ENCODE assay signal across 15 cellular contexts in the genomic region with DNA sequence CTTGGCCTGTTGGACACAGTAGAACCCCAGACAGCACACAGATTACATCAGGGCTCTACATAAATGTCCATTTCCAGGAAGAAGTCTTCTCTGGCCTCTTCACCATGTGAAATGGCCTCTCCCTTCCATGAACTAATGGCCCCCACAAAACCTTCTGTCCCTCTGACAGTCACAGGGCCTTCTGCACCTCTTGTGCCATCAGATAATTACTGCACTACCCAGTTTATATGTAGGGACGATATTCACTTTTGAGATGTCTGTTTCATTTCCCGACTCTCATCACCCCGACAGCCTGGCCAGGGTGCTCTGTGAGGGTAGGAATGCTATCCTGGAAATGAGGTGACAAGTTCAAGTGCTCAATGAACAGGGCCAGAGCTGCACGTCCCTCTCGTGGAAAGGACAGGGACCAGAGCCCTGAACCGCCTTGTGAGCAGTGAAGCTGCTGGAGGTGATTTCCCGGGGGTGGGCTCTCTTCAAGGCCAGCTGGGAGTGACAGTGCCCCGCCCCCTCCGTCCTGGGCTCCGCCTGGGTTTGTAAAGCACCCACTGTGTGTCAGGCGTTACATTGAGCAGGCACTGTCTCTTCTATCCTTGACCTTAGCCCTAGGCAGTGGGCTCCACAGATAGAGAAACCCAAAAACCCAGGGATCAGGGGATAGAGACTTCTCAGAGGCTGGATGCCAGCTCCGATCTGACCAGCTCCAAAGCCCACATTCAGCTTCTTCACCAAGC. TPM values are rescaled to one million over a fixed set of nuclear protein-coding genes. Genes with fewer than 3 reads are reported as not detected.
DNase-seq lines count a peak whose midpoint lies in the region; ATAC-seq and TF ChIP-seq lines count a peak whose summit lies in the region.
"Had no signal": no experiment of that assay in that cellular context is flagged by ENCODE, and none has a peak within 500 bp of the region (broad histone marks: within the 10 kb centered on the region; RNA-seq: fewer than 3 reads in every experiment).

No MANE protein-coding gene starts in this region.

- no peak for ATAC-seq in HG02870 (IDR thresholded peaks at IDR 0.05; ENCODE audit: unreplicated experiment)
- ATAC-seq: Panc1 had no signal

- H2BK120ac ChIP-seq in neuronal stem cell (ENCODE audit: low read depth, low read length), result no peak overlapping the region

- no peak overlapping the region for H4K8ac ChIP-seq in neuronal stem cell (ENCODE audit: low read depth, low read length)

- no peaks in the 10 kb centered on the region for H3K9me2 ChIP-seq in PC-9 (ENCODE audit: insufficient read depth)

- H2BK5ac ChIP-seq in neuronal stem cell (ENCODE audit: low read length), result no peak overlapping the region

- TF ChIP-seq CTCF in PC-9 (conservative IDR thresholded peaks at IDR 0.05) (no peak), endothelial cell (IDR thresholded peaks at IDR 0.05; ENCODE audit: unreplicated experiment) (no peak), A673 (conservative IDR thresholded peaks at IDR 0.05; ENCODE audit: low read depth, low read length) (no peak)

- no peaks in the 10 kb centered on the region for H4K20me1 ChIP-seq in PC-9 (ENCODE audit: insufficient read depth)

- peak overlapping the region; percentile 83 for H2BK15ac ChIP-seq in neuronal stem cell (ENCODE audit: low read length)

- BruUV-seq in PC-9 (replicated peaks; lab: Mats Ljungman, UMichigan) (no TSS peak), A673 (replicated peaks; lab: Mats Ljungman, UMichigan) (no TSS peak)

- peaks cover 27% of the 10 kb centered on the region for H3K27me3 Mint-ChIP-seq in activated CD4-positive, alpha-beta T cell treated with anti-CD3 and anti-CD28 coated beads, Interleukin-2, amount 10 ng/mL, durations not matched to agents 24 days and 14 days
- H3K27me3 Mint-ChIP-seq in endothelial cell (ENCODE audit: unreplicated experiment), result peaks cover 17% of the 10 kb centered on the region

- no peak overlapping the region for H3K4ac ChIP-seq in neuronal stem cell (ENCODE audit: low read length)

- no peak overlapping the region for H3K27ac ChIP-seq in PC-9
- no peak overlapping the region for H3K27ac ChIP-seq in neuronal stem cell (replicated peaks; ENCODE audit: low read length)
- H3K27ac ChIP-seq in A673 (ENCODE audit: low read depth, low read length, poor library complexity, severe bottlenecking), result no peak overlapping the region
- H3K27ac ChIP-seq: hepatocyte had no signal

- H3K9ac ChIP-seq in neuronal stem cell (ENCODE audit: low read depth, low read length, poor library complexity), result no peak overlapping the region

- peak overlapping the region; percentile 80 for H3K23ac ChIP-seq in neuronal stem cell (ENCODE audit: low read depth, low read length, poor library complexity)

- intact Hi-C loops in activated CD4-positive, alpha-beta T cell treated with anti-CD3 and anti-CD28 coated beads, Interleukin-2, amount 10 ng/mL, durations not matched to agents 24 days and 14 days (cut with micrococcal nuclease), result loop anchor here (5.0 to 10.0 kb wide), 5 partner anchors 118 to 1392 kb away; a partner anchor contains a TSS
- intact Hi-C loops in PC-9 (cut with micrococcal nuclease; ENCODE audit: unreplicated experiment), result loop anchor here (5.0 kb wide), 1 partner anchor 58 kb away; no protein-coding TSS in a partner anchor
- intact Hi-C loops in A673 (cut with micrococcal nuclease; ENCODE audit: unreplicated experiment), result no loop called here

- H3K36me3 Mint-ChIP-seq in activated CD4-positive, alpha-beta T cell treated with anti-CD3 and anti-CD28 coated beads, Interleukin-2, amount 10 ng/mL, durations not matched to agents 24 days and 14 days (ENCODE audit: low read depth), result peaks cover 18% of the 10 kb centered on the region
- H3K36me3 Mint-ChIP-seq in endothelial cell (ENCODE audit: low read depth, unreplicated experiment), result peaks cover 13% of the 10 kb centered on the region

- H2BK12ac ChIP-seq in neuronal stem cell (ENCODE audit: low read length), result no peak overlapping the region

- H3K14ac ChIP-seq in neuronal stem cell (ENCODE audit: low read length), result no peak overlapping the region

- peak overlapping the region; percentile 95 for H3K27ac Mint-ChIP-seq in activated CD4-positive, alpha-beta T cell treated with anti-CD3 and anti-CD28 coated beads, Interleukin-2, amount 10 ng/mL, durations not matched to agents 24 days and 14 days
- H3K27ac Mint-ChIP-seq in endothelial cell (ENCODE audit: unreplicated experiment), result no peak overlapping the region

- H2AFZ ChIP-seq in PC-9 (no peak overlapping the region), neuronal stem cell (ENCODE audit: low read length) (peak overlapping the region; percentile 91)
- H2AFZ ChIP-seq: hepatocyte had no signal

- peaks cover 36% of the 10 kb centered on the region for H3K27me3 ChIP-seq in PC-9 (ENCODE audit: insufficient read depth, low read depth)
- H3K27me3 ChIP-seq in neuronal stem cell (ENCODE audit: control insufficient read depth in 3 of 3, insufficient read depth in 3 of 3, low read depth in 1 of 3, low read length in 3 of 3), result peaks cover 4 to 64% (median 33%) of the 10 kb centered on the region in 3 experiments
- H3K27me3 ChIP-seq in A673 (replicated peaks; ENCODE audit: insufficient read depth, low read depth, low read length, poor library complexity), result peaks cover 19% of the 10 kb centered on the region

- H3F3A ChIP-seq in PC-9 (ENCODE audit: insufficient read depth, low read depth), result no peaks in the 10 kb centered on the region

- peak overlapping the region; percentile 47 for H2AK5ac ChIP-seq in neuronal stem cell (ENCODE audit: low read depth, low read length)

- no peaks in the 10 kb centered on the region for H3K79me1 ChIP-seq in neuronal stem cell (ENCODE audit: low read depth, low read length)

- no CpG with 5 or more reads among the region's 12 CpGs for WGBS in neuronal stem cell (ENCODE audit: extremely low coverage in 2 of 2, insufficient read length in 2 of 2, insufficient replicate concordance in 1 of 2), 2 donors

- no peak for DNase-seq in activated CD4-positive, alpha-beta T cell treated with anti-CD3 and anti-CD28 coated beads, Interleukin-2, amount 10 ng/mL, durations not matched to agents 24 days and 14 days
- no peak for DNase-seq in activated CD4-positive, alpha-beta T cell treated with anti-CD3 and anti-CD28 coated beads for 48 hours
- DNase-seq in PC-9 (no peak), endothelial cell (ENCODE audit: low spot score) (no peak), neuronal stem cell (ENCODE audit: low spot score) (no peak), cerebellum (ENCODE audit: low spot score) (no peak), A673 (ENCODE audit: low spot score) (no peak)
- DNase-seq: Calu3; NCI-H187; NCI-H526; stimulated activated CD4-positive, alpha-beta T cell treated with anti-CD3 and anti-CD28 coated beads, Interleukin-12 subunit alpha, Interleukin-12 subunit beta, amount 100 ng/mL, for 4 hours had no signal

- H3K79me2 ChIP-seq in PC-9 (ENCODE audit: low read depth), result no peaks in the 10 kb centered on the region
- H3K79me2 ChIP-seq: hepatocyte had no signal

- H3K4me3 Mint-ChIP-seq in activated CD4-positive, alpha-beta T cell treated with anti-CD3 and anti-CD28 coated beads, Interleukin-2, amount 10 ng/mL, durations not matched to agents 24 days and 14 days, result peak overlapping the region; percentile 91
- peak overlapping the region; percentile 82 for H3K4me3 Mint-ChIP-seq in endothelial cell (ENCODE audit: unreplicated experiment)

- CTCF ChIA-PET in PC-9 (lab: Charles Lee) (no interaction called here), A673 (lab: Charles Lee) (no interaction called here)

- H3K36me3 ChIP-seq in PC-9 (ENCODE audit: low read depth), result no peaks in the 10 kb centered on the region
- H3K36me3 ChIP-seq in neuronal stem cell (replicated peaks in 1 of 2; ENCODE audit: control insufficient read depth in 2 of 2, insufficient read depth in 2 of 2, low read length in 2 of 2), result no peaks in the 10 kb centered on the region
- no peaks in the 10 kb centered on the region for H3K36me3 ChIP-seq in A673 (ENCODE audit: insufficient read depth, low read length, poor library complexity, severe bottlenecking)

- H3K4me3 ChIP-seq in PC-9 (no peak overlapping the region), neuronal stem cell (ENCODE audit: low read length in 2 of 2) (no peak overlapping the region), A673 (ENCODE audit: low read depth, low read length, poor library complexity, severe bottlenecking) (no peak overlapping the region)
- H3K4me3 ChIP-seq: hepatocyte had no signal

- H3K9me3 ChIP-seq in PC-9 (ENCODE audit: insufficient read depth, low read depth) (no peaks in the 10 kb centered on the region), neuronal stem cell (replicated peaks in 1 of 2; ENCODE audit: control insufficient read depth in 2 of 2, insufficient read depth in 1 of 2, low read depth in 1 of 2, low read length in 2 of 2) (peaks cover 0 to 2% of the 10 kb centered on the region in 2 donors), A673 (ENCODE audit: low read depth, low read length, poor library complexity, severe bottlenecking) (no peaks in the 10 kb centered on the region)

- no peak overlapping the region for H4K91ac ChIP-seq in neuronal stem cell (ENCODE audit: low read depth, low read length, poor library complexity)

- peaks cover 21% of the 10 kb centered on the region for H3K4me1 Mint-ChIP-seq in activated CD4-positive, alpha-beta T cell treated with anti-CD3 and anti-CD28 coated beads, Interleukin-2, amount 10 ng/mL, durations not matched to agents 24 days and 14 days
- peaks cover 23% of the 10 kb centered on the region for H3K4me1 Mint-ChIP-seq in endothelial cell (ENCODE audit: unreplicated experiment)

- H3K18ac ChIP-seq in neuronal stem cell (ENCODE audit: low read length), result no peak overlapping the region

- no peaks in the 10 kb centered on the region for H3K9me3 Mint-ChIP-seq in activated CD4-positive, alpha-beta T cell treated with anti-CD3 and anti-CD28 coated beads, Interleukin-2, amount 10 ng/mL, durations not matched to agents 24 days and 14 days
- no peaks in the 10 kb centered on the region for H3K9me3 Mint-ChIP-seq in endothelial cell (ENCODE audit: unreplicated experiment)

- H3K4me1 ChIP-seq in PC-9 (replicated peaks; ENCODE audit: insufficient read depth) (no peaks in the 10 kb centered on the region), neuronal stem cell (ENCODE audit: control insufficient read depth in 2 of 2, insufficient read depth in 1 of 2, low read depth in 1 of 2, low read length in 2 of 2) (peaks cover 11 to 35% of the 10 kb centered on the region in 2 donors), A673 (ENCODE audit: insufficient read depth, low read length, poor library complexity, severe bottlenecking) (peaks cover 11% of the 10 kb centered on the region)

- POLR2A ChIA-PET in PC-9 (lab: Charles Lee; ENCODE audit: unreplicated experiment) (no interaction called here), A673 (lab: Charles Lee; ENCODE audit: low non-redundant PET) (no interaction called here)

- 0 out of 2 replicates have a peak overlapping the region, but pooled peaks have one; percentile 65 for H3K4me2 ChIP-seq in PC-9
- H3K4me2 ChIP-seq in neuronal stem cell (ENCODE audit: insufficient read depth, low read length, poor library complexity, severe bottlenecking), result no peak overlapping the region
- H3K4me2 ChIP-seq: hepatocyte had no signal

RNA-seq across cellular contexts. Expression of a gene that starts 3.1 kb away (rescaled TPM):
- total RNA-seq in activated CD4-positive, alpha-beta T cell treated with anti-CD3 and anti-CD28 coated beads, Interleukin-2, amount 10 ng/mL, durations not matched to agents 24 days and 14 days, result 51.6 and 55.1 TPM in 2 replicates
- total RNA-seq in PC-9 (2021), result 1.3 and 1.6 TPM in 2 replicates
- total RNA-seq in endothelial cell (ENCODE audit: unreplicated experiment), result 73.4 TPM
- polyA plus RNA-seq in neuronal stem cell (2013, experiment 1 of 2), result 2.7 TPM
- polyA plus RNA-seq in neuronal stem cell (2013, experiment 2 of 2), result 2.5 TPM
- total RNA-seq in cerebellum, result 1.7 TPM
- total RNA-seq in A673 (2021), result 0.84 and 1.7 TPM in 2 replicates
- total RNA-seq: Calu3 had no signal
- polyA plus RNA-seq: hepatocyte had no signal

RNA-seq across cellular contexts. Expression of a gene that starts 10.2 kb away (rescaled TPM):
- not detected in 2 replicates for total RNA-seq in activated CD4-positive, alpha-beta T cell treated with anti-CD3 and anti-CD28 coated beads, Interleukin-2, amount 10 ng/mL, durations not matched to agents 24 days and 14 days
- total RNA-seq in PC-9 (2021) (not detected in 2 replicates), endothelial cell (ENCODE audit: unreplicated experiment) (4.9 TPM), cerebellum (6.6 TPM), A673 (2021) (not detected in 2 replicates)
- polyA plus RNA-seq in neuronal stem cell (2013, experiment 1 of 2), result 4.2 TPM
- 4.1 TPM for polyA plus RNA-seq in neuronal stem cell (2013, experiment 2 of 2)
- total RNA-seq: Calu3; T-helper 2 cell treated with Interferon-gamma antibody and Interleukin-4, amounts not matched to agents 100 ng/mL and 5 ng/mL, for 36 hours had no signal

Comparison
In these comparisons a context has a peak if more than half of its experiments do, and no peak if none do; other contexts are left out.
1. RNA of a gene that starts 3.1 kb away (total RNA-seq): 73.4 TPM in endothelial cell (single experiment) and 51.6 to 55.1 TPM in activated CD4-positive, alpha-beta T cell treated with anti-CD3 and anti-CD28 coated beads, Interleukin-2, amount 10 ng/mL, durations not matched to agents 24 days and 14 days; 1.7 TPM in cerebellum (single experiment), 1.3 to 1.6 TPM in PC-9 and 0.84 to 1.7 TPM in A673; every median in the first group is over 10 times any median in the second.